Comparison of ENCODE assay signal across 1 cellular context in genomic region chr9:34072868-34073590, GRCh38.
TF ChIP-seq lines count a peak whose summit lies in the region.

No MANE protein-coding gene starts in this region.

TF ChIP-seq in HepG2, 621 proteins besides CTCF, POLR2A, EP300 and RAD21 (continued from another document and continues in another):
- TF ChIP-seq ZNF740 (CRISPR knock-in tag; IDR thresholded peaks at IDR 0.05), result no peak
- TF ChIP-seq HIC2 (CRISPR knock-in tag; IDR thresholded peaks at IDR 0.05; ENCODE audit: low read depth), result no peak
- no peak; the same call in 1 of the 2 replicates for TF ChIP-seq ETV5 (CRISPR knock-in tag; IDR thresholded peaks at IDR 0.05; ENCODE audit: borderline replicate concordance)
- TF ChIP-seq EZH2 (conservative IDR thresholded peaks at IDR 0.05; ENCODE audit: low read depth, low read length), result no peak
- no peak for TF ChIP-seq KLF11 (CRISPR knock-in tag; IDR thresholded peaks at IDR 0.05)
- peak; percentile 53; the same call in 1 of the 2 replicates for TF ChIP-seq ZBTB33 (CRISPR knock-in tag; IDR thresholded peaks at IDR 0.05)
- peak; percentile 77 for TF ChIP-seq FOXP1 (IDR thresholded peaks at IDR 0.05)
- peak; percentile 91 for TF ChIP-seq FOXP1 (CRISPR knock-in tag; IDR thresholded peaks at IDR 0.05)
- no peak for TF ChIP-seq KAT2B (IDR thresholded peaks at IDR 0.05; ENCODE audit: borderline replicate concordance, low read depth, low read length)
- TF ChIP-seq SNAI1 (CRISPR knock-in tag; IDR thresholded peaks at IDR 0.05; ENCODE audit: borderline replicate concordance), result no peak
- no peak; the same call in 1 of the 2 replicates for TF ChIP-seq IRX3 (CRISPR knock-in tag; IDR thresholded peaks at IDR 0.05; ENCODE audit: borderline replicate concordance, low read depth)
- TF ChIP-seq ATF5 (CRISPR knock-in tag; IDR thresholded peaks at IDR 0.05; ENCODE audit: low read depth), result no peak
- no peak for TF ChIP-seq MTF1 (CRISPR knock-in tag; IDR thresholded peaks at IDR 0.05)
- no peak for TF ChIP-seq NFAT5 (CRISPR knock-in tag; IDR thresholded peaks at IDR 0.05)
- no peak for TF ChIP-seq SAFB2 (CRISPR knock-in tag; IDR thresholded peaks at IDR 0.05; ENCODE audit: borderline replicate concordance, low read depth)
- no peak for TF ChIP-seq ZNF17 (CRISPR knock-in tag; IDR thresholded peaks at IDR 0.05)
- no peak for TF ChIP-seq KDM2A (CRISPR knock-in tag; IDR thresholded peaks at IDR 0.05; ENCODE audit: borderline replicate concordance, low read depth)
- TF ChIP-seq ARID2 (CRISPR knock-in tag; IDR thresholded peaks at IDR 0.05; ENCODE audit: borderline replicate concordance), result no peak
- TF ChIP-seq ZNF790 (CRISPR knock-in tag; IDR thresholded peaks at IDR 0.05; ENCODE audit: borderline replicate concordance), result no peak
- no peak for TF ChIP-seq ISL2 (CRISPR knock-in tag; IDR thresholded peaks at IDR 0.05)
- TF ChIP-seq KDM3A (CRISPR knock-in tag; IDR thresholded peaks at IDR 0.05; ENCODE audit: low read depth), result no peak
- no peak for TF ChIP-seq AHR (CRISPR knock-in tag; IDR thresholded peaks at IDR 0.05)
- TF ChIP-seq SIN3A (IDR thresholded peaks at IDR 0.05; ENCODE audit: borderline replicate concordance, low read depth, low read length), result no peak
- no peak for TF ChIP-seq SIN3B (IDR thresholded peaks at IDR 0.05; ENCODE audit: low read length)
- TF ChIP-seq HNF4G (IDR thresholded peaks at IDR 0.05; ENCODE audit: borderline replicate concordance, low read depth, low read length), result no peak
- TF ChIP-seq HNF4G (CRISPR knock-in tag; IDR thresholded peaks at IDR 0.05; ENCODE audit: borderline replicate concordance, low read depth), result no peak
- no peak for TF ChIP-seq ZNF569 (CRISPR knock-in tag; IDR thresholded peaks at IDR 0.05; ENCODE audit: borderline replicate concordance)
- TF ChIP-seq, protein P1, sequence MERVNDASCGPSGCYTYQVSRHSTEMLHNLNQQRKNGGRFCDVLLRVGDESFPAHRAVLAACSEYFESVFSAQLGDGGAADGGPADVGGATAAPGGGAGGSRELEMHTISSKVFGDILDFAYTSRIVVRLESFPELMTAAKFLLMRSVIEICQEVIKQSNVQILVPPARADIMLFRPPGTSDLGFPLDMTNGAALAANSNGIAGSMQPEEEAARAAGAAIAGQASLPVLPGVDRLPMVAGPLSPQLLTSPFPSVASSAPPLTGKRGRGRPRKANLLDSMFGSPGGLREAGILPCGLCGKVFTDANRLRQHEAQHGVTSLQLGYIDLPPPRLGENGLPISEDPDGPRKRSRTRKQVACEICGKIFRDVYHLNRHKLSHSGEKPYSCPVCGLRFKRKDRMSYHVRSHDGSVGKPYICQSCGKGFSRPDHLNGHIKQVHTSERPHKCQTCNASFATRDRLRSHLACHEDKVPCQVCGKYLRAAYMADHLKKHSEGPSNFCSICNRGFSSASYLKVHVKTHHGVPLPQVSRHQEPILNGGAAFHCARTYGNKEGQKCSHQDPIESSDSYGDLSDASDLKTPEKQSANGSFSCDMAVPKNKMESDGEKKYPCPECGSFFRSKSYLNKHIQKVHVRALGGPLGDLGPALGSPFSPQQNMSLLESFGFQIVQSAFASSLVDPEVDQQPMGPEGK (CRISPR knock-in tag; IDR thresholded peaks at IDR 0.05), result 0 out of 2 replicates have a peak, but pooled peaks have one; percentile 19
- TF ChIP-seq ZNF773 (CRISPR knock-in tag; IDR thresholded peaks at IDR 0.05; ENCODE audit: borderline replicate concordance), result no peak
- peak; percentile 57; the same call in 1 of the 2 replicates for TF ChIP-seq TCF7 (IDR thresholded peaks at IDR 0.05; ENCODE audit: low read depth)
- 0 out of 2 replicates have a peak, but pooled peaks have one; percentile 38 for TF ChIP-seq IKZF5 (CRISPR knock-in tag; IDR thresholded peaks at IDR 0.05)
- TF ChIP-seq ZNF546 (CRISPR knock-in tag; conservative IDR thresholded peaks at IDR 0.05), result no peak
- TF ChIP-seq NCOA2 (CRISPR knock-in tag; IDR thresholded peaks at IDR 0.05), result peak; percentile 41; the same call in 1 of the 2 replicates
- no peak; the same call in 1 of the 2 replicates for TF ChIP-seq MIXL1 (CRISPR knock-in tag; IDR thresholded peaks at IDR 0.05)
- TF ChIP-seq BCL3 (CRISPR knock-in tag; IDR thresholded peaks at IDR 0.05), result no peak
- TF ChIP-seq SP5 (CRISPR knock-in tag; IDR thresholded peaks at IDR 0.05; ENCODE audit: borderline replicate concordance, low read depth), result no peak
- no peak; the same call in 1 of the 2 replicates for TF ChIP-seq ZNF792 (CRISPR knock-in tag; IDR thresholded peaks at IDR 0.05)
- TF ChIP-seq, protein P2, sequence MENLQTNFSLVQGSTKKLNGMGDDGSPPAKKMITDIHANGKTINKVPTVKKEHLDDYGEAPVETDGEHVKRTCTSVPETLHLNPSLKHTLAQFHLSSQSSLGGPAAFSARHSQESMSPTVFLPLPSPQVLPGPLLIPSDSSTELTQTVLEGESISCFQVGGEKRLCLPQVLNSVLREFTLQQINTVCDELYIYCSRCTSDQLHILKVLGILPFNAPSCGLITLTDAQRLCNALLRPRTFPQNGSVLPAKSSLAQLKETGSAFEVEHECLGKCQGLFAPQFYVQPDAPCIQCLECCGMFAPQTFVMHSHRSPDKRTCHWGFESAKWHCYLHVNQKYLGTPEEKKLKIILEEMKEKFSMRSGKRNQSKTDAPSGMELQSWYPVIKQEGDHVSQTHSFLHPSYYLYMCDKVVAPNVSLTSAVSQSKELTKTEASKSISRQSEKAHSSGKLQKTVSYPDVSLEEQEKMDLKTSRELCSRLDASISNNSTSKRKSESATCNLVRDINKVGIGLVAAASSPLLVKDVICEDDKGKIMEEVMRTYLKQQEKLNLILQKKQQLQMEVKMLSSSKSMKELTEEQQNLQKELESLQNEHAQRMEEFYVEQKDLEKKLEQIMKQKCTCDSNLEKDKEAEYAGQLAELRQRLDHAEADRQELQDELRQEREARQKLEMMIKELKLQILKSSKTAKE (CRISPR knock-in tag; IDR thresholded peaks at IDR 0.05; ENCODE audit: borderline replicate concordance), result no peak
- no peak for TF ChIP-seq ZBTB37 (CRISPR knock-in tag; IDR thresholded peaks at IDR 0.05)
- no peak for TF ChIP-seq EHMT2 (IDR thresholded peaks at IDR 0.05; ENCODE audit: borderline replicate concordance, low read depth, low read length)
- no peak for TF ChIP-seq SSRP1 (CRISPR knock-in tag; IDR thresholded peaks at IDR 0.05)
- no peak for TF ChIP-seq ZNF20 (CRISPR knock-in tag; IDR thresholded peaks at IDR 0.05)
- no peak for TF ChIP-seq STAT5B (CRISPR knock-in tag; IDR thresholded peaks at IDR 0.05)
- TF ChIP-seq ESRRA (CRISPR knock-in tag; IDR thresholded peaks at IDR 0.05; ENCODE audit: low read depth), result no peak
- TF ChIP-seq, protein P3, sequence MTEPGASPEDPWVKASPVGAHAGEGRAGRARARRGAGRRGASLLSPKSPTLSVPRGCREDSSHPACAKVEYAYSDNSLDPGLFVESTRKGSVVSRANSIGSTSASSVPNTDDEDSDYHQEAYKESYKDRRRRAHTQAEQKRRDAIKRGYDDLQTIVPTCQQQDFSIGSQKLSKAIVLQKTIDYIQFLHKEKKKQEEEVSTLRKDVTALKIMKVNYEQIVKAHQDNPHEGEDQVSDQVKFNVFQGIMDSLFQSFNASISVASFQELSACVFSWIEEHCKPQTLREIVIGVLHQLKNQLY (CRISPR knock-in tag; IDR thresholded peaks at IDR 0.05), result no peak
- peak; percentile 44; the same call in 1 of the 2 replicates for TF ChIP-seq RFXAP (CRISPR knock-in tag; IDR thresholded peaks at IDR 0.05; ENCODE audit: borderline replicate concordance)
